9 cellular contexts compared by ENCODE assay signal in genomic region chr1:2545754-2546514, GRCh38. TPM values are rescaled to one million over a fixed set of nuclear protein-coding genes. Genes with fewer than 3 reads are reported as not detected.
DNase-seq lines count a peak whose midpoint lies in the region; ATAC-seq and TF ChIP-seq lines count a peak whose summit lies in the region.
"Had no signal": no experiment of that assay in that cellular context is flagged by ENCODE, and none has a peak within 500 bp of the region (broad histone marks: within the 10 kb centered on the region; RNA-seq: fewer than 3 reads in every experiment).

No MANE protein-coding gene starts in this region.

- ATAC-seq in GM21737 (IDR thresholded peaks at IDR 0.05; ENCODE audit: unreplicated experiment), result peak; percentile 33

- H3K14ac ChIP-seq in trophoblast cell (ENCODE audit: low read length), result peak overlapping the region; percentile 49

- no peak overlapping the region for H2BK5ac ChIP-seq in trophoblast cell (ENCODE audit: low read depth, low read length, poor library complexity)

- peak overlapping the region; percentile 20 for H4K91ac ChIP-seq in trophoblast cell (ENCODE audit: low read depth, low read length)

- H3K27ac ChIP-seq in trophoblast cell (ENCODE audit: low read depth, low read length) (no peak overlapping the region), tibial nerve (peak overlapping the region; percentile 94 to 98 (median 96))

- peak overlapping the region; percentile 32 for H2AFZ ChIP-seq in trophoblast cell (ENCODE audit: insufficient read depth, low read length, poor library complexity)

- no peak overlapping the region for H3K4ac ChIP-seq in trophoblast cell (ENCODE audit: low read depth, low read length)

- no peak overlapping the region for H4K12ac ChIP-seq in trophoblast cell (ENCODE audit: low read depth, low read length)

- WGBS in trophoblast cell (ENCODE audit: extremely low coverage, insufficient coverage, insufficient read length), result no CpG with 5 or more reads among the region's 43 CpGs
- 8% methylated on average over 10 to 12 of the region's 43 CpGs for WGBS in tibial nerve, 2 donors

- H3K27me3 ChIP-seq in trophoblast cell (ENCODE audit: insufficient read depth, low read length), result peaks cover 2% of the 10 kb centered on the region
- peaks cover 0 to 4% of the 10 kb centered on the region in 2 donors for H3K27me3 ChIP-seq in tibial nerve

- H3K4me2 ChIP-seq in trophoblast cell (ENCODE audit: low read length), result peak overlapping the region; percentile 57

- peaks cover 8% of the 10 kb centered on the region for H3K79me1 ChIP-seq in trophoblast cell (ENCODE audit: low read length)

- peak overlapping the region; percentile 55 for H4K8ac ChIP-seq in trophoblast cell (ENCODE audit: low read depth, low read length)

- no peak for TF ChIP-seq EP300 in tibial nerve (IDR thresholded peaks at IDR 0.05)

- H3K4me1 ChIP-seq in trophoblast cell (ENCODE audit: control insufficient read depth in 1 of 2, insufficient read depth in 2 of 2, low read length in 2 of 2) (peaks cover 13 to 21% of the 10 kb centered on the region in 2 experiments), tibial nerve (peaks cover 0 to 71% (median 51%) of the 10 kb centered on the region in 4 donors)

- H2BK120ac ChIP-seq in trophoblast cell (ENCODE audit: insufficient read depth, low read length, poor library complexity), result no peak overlapping the region

- no peaks in the 10 kb centered on the region for H3K79me2 ChIP-seq in trophoblast cell (ENCODE audit: control insufficient read depth, insufficient read depth, low read length, poor library complexity)

- H3K36me3 ChIP-seq in trophoblast cell (ENCODE audit: control insufficient read depth in 1 of 2, insufficient read depth in 2 of 2, low read length in 2 of 2) (no peaks in the 10 kb centered on the region), tibial nerve (no peaks in the 10 kb centered on the region)

- H3K9me3 ChIP-seq in trophoblast cell (ENCODE audit: insufficient read depth, low read depth, low read length) (no peaks in the 10 kb centered on the region), tibial nerve (no peaks in the 10 kb centered on the region)

- H3K9ac ChIP-seq in trophoblast cell (ENCODE audit: low read length), result no peak overlapping the region

- no peak for TF ChIP-seq CTCF in tibial nerve (IDR thresholded peaks at IDR 0.05)

- no peak for TF ChIP-seq POLR2A in tibial nerve (IDR thresholded peaks at IDR 0.05)

- peak overlapping the region; percentile 71 for H3K18ac ChIP-seq in trophoblast cell (ENCODE audit: low read length)

- H3K4me3 ChIP-seq in trophoblast cell (ENCODE audit: low read depth, low read length) (peak overlapping the region; percentile 29), tibial nerve (peak overlapping the region; percentile 36 to 68 (median 51))

- no peak overlapping the region for H3K23ac ChIP-seq in trophoblast cell (ENCODE audit: low read length)

- peak; percentile 83 for DNase-seq in DMS79 (lab: John Stamatoyannopoulos, UW)
- DNase-seq in LoVo (ENCODE audit: low spot score), result peak; percentile 87
- DNase-seq in SK-MEL-5 (ENCODE audit: low read depth, low spot score), result peak; percentile 90
- DNase-seq in activated naive CD4-positive, alpha-beta T cell treated with anti-CD3 and anti-CD28 coated beads, Interleukin-2, amount 50 U/mL, for 16 hours, result peak; percentile 86
- peak; percentile 69 for DNase-seq in glomerular visceral epithelial cell (ENCODE audit: extremely low spot score)
- peak; percentile 87 to 90 for DNase-seq in trophoblast cell
- DNase-seq in tibial nerve (ENCODE audit: low spot score in 2 of 2), result peak; percentile 78

- no peak overlapping the region for H2BK12ac ChIP-seq in trophoblast cell (ENCODE audit: low read length)

- in situ Hi-C loops in SK-MEL-5 (cut with HindIII; ENCODE audit: low pct_unique_long_range_greater_than_20kb, low sequenced_read_pairs), result no loop called here

- H2AK5ac ChIP-seq in trophoblast cell (ENCODE audit: low read length), result no peak overlapping the region

RNA-seq across cellular contexts. Expression of gene TNFRSF14, which starts 10.2 kb away (rescaled TPM):
- total RNA-seq in SK-MEL-5 (2014; rRNA removed; shearing (Covaris generic)), result 291 and 303 TPM in 2 replicates
- 367 and 374 TPM in 2 replicates for polyA plus RNA-seq in SK-MEL-5 (2015; cell fraction: cytosol; rRNA removed)
- 3,409 and 3,543 TPM in 2 replicates for polyA plus RNA-seq in SK-MEL-5 (2015; cell fraction: nucleus; rRNA removed)
- 0.07 and 0.14 TPM in 2 replicates for polyA plus RNA-seq in trophoblast cell (2013)
- total RNA-seq in tibial nerve, result 100 to 1,000 TPM in 1 of 4 donors, 10 to 100 TPM in 3; 64.9 to 105 (median 91.1) TPM

RNA-seq across cellular contexts. Expression of gene HES5, which starts 15.9 kb away (rescaled TPM):
- total RNA-seq in SK-MEL-5 (2014; rRNA removed; shearing (Covaris generic)), result not detected in 2 replicates
- not detected in 2 replicates for polyA plus RNA-seq in SK-MEL-5 (2015; cell fraction: cytosol; rRNA removed)
- not detected in 2 replicates for polyA plus RNA-seq in SK-MEL-5 (2015; cell fraction: nucleus; rRNA removed)
- polyA plus RNA-seq in trophoblast cell (2013), result 0.21 and 0.22 TPM in 2 replicates
- total RNA-seq in tibial nerve, result under 1 TPM in 1 of 4 donors, not detected in 3; 0.87 TPM
- total RNA-seq: myocyte had no signal

RNA-seq across cellular contexts. Expression of gene PANK4, which starts 19.5 kb away (rescaled TPM):
- total RNA-seq in SK-MEL-5 (2014; rRNA removed; shearing (Covaris generic)), result 10.6 and 16.2 TPM in 2 replicates
- polyA plus RNA-seq in SK-MEL-5 (2015; cell fraction: cytosol; rRNA removed), result 13.7 and 15.7 TPM in 2 replicates
- polyA plus RNA-seq in SK-MEL-5 (2015; cell fraction: nucleus; rRNA removed), result 79.9 and 81.9 TPM in 2 replicates
- 12.5 and 13.9 TPM in 2 replicates for polyA plus RNA-seq in trophoblast cell (2013)
- 10 to 100 TPM; 14.2 to 50.0 (median 38.1) TPM for total RNA-seq in tibial nerve

RNA-seq across cellular contexts. Expression of gene PRXL2B, which starts 40.6 kb away (rescaled TPM):
- 11.4 and 11.7 TPM in 2 replicates for total RNA-seq in SK-MEL-5 (2014; rRNA removed; shearing (Covaris generic))
- 25.0 and 25.7 TPM in 2 replicates for polyA plus RNA-seq in SK-MEL-5 (2015; cell fraction: cytosol; rRNA removed)
- polyA plus RNA-seq in SK-MEL-5 (2015; cell fraction: nucleus; rRNA removed), result 39.2 and 39.3 TPM in 2 replicates
- polyA plus RNA-seq in trophoblast cell (2013), result 5.7 and 6.2 TPM in 2 replicates
- 10 to 100 TPM; 14.4 to 18.0 (median 16.9) TPM for total RNA-seq in tibial nerve
